ENCODE assay signal across 8 cellular contexts in genomic region chr6:132218063-132218696, GRCh38.
DNase-seq lines count a peak whose midpoint lies in the region; ATAC-seq, FAIRE-seq and TF ChIP-seq lines count a peak whose summit lies in the region.

No MANE protein-coding gene starts in this region.

- H3F3A ChIP-seq in MM.1S (ENCODE audit: insufficient read depth, low read length), result no peaks in the 10 kb centered on the region

- no peak for TF ChIP-seq POLR2A in breast epithelium (IDR thresholded peaks at IDR 0.05)

- ATAC-seq in memory B cell (ENCODE audit: low read depth) (peak; percentile 24), GM21515 (IDR thresholded peaks at IDR 0.05; ENCODE audit: unreplicated experiment) (no peak)

- H3K9me3 ChIP-seq in MM.1S (replicated peaks; ENCODE audit: insufficient read depth, low read length) (no peaks in the 10 kb centered on the region), breast epithelium (no peaks in the 10 kb centered on the region), MG63 (no peaks in the 10 kb centered on the region; the same call in 1 of the 2 replicates)

- no peaks in the 10 kb centered on the region for H3K79me2 ChIP-seq in MM.1S (ENCODE audit: low read length)

- H3K36me3 Mint-ChIP-seq in memory B cell, result no peaks in the 10 kb centered on the region
- H3K36me3 Mint-ChIP-seq in activated naive CD8-positive, alpha-beta T cell treated with anti-CD3 and anti-CD28 coated beads for 36 hours, result no peaks in the 10 kb centered on the region

- H4K20me1 ChIP-seq in MM.1S (ENCODE audit: insufficient read depth, low read length), result no peaks in the 10 kb centered on the region

- TF ChIP-seq CTCF in MM.1S (IDR thresholded peaks at IDR 0.05; ENCODE audit: low read length) (peak; percentile 26), breast epithelium (IDR thresholded peaks at IDR 0.05) (peak; percentile 37 to 55 (median 44))

- H3K4me1 ChIP-seq in MM.1S (ENCODE audit: low read length) (no peaks in the 10 kb centered on the region), breast epithelium (no peaks in the 10 kb centered on the region)

- DNase-seq in MM.1S (peak; percentile 48), breast epithelium (ENCODE audit: low spot score in 2 of 2) (no peak), memory B cell (ENCODE audit: low spot score in 2 of 2) (no peak), RPMI8226 (no peak), MG63 (no peak)
- DNase-seq in activated naive CD8-positive, alpha-beta T cell treated with anti-CD3 and anti-CD28 coated beads for 36 hours, result no peak

- H3K4me3 Mint-ChIP-seq in memory B cell, result no peak overlapping the region
- no peak overlapping the region for H3K4me3 Mint-ChIP-seq in activated naive CD8-positive, alpha-beta T cell treated with anti-CD3 and anti-CD28 coated beads for 36 hours

- no peak overlapping the region for H3K9ac ChIP-seq in MM.1S (ENCODE audit: low read length)

- H3K4me2 ChIP-seq in MM.1S (ENCODE audit: low read depth, low read length), result no peak overlapping the region

- H2AFZ ChIP-seq in MM.1S (ENCODE audit: low read length), result no peak overlapping the region

- H3K4me1 Mint-ChIP-seq in memory B cell, result no peaks in the 10 kb centered on the region
- H3K4me1 Mint-ChIP-seq in activated naive CD8-positive, alpha-beta T cell treated with anti-CD3 and anti-CD28 coated beads for 36 hours, result no peaks in the 10 kb centered on the region

- H3K27me3 ChIP-seq in MM.1S (replicated peaks; ENCODE audit: insufficient read depth, low read length) (no peaks in the 10 kb centered on the region), breast epithelium (no peaks in the 10 kb centered on the region), MG63 (no peaks in the 10 kb centered on the region)

- no peaks in the 10 kb centered on the region for H3K9me3 Mint-ChIP-seq in memory B cell
- H3K9me3 Mint-ChIP-seq in activated naive CD8-positive, alpha-beta T cell treated with anti-CD3 and anti-CD28 coated beads for 36 hours, result no peaks in the 10 kb centered on the region

- FAIRE-seq in G401.6 (lab: Jason Lieb, UNC), result peak; percentile 96

- H3K36me3 ChIP-seq in MM.1S (replicated peaks; ENCODE audit: insufficient read depth, low read length) (no peaks in the 10 kb centered on the region), breast epithelium (no peaks in the 10 kb centered on the region), MG63 (no peaks in the 10 kb centered on the region)

- no peak overlapping the region for H3K27ac ChIP-seq in MM.1S (ENCODE audit: low read length)
- no peak overlapping the region for H3K27ac ChIP-seq in breast epithelium

- H3K4me3 ChIP-seq in MM.1S (ENCODE audit: low read length), result no peak overlapping the region
- H3K4me3 ChIP-seq in breast epithelium, result no peak overlapping the region
- no peak overlapping the region for H3K4me3 ChIP-seq in MG63

- peaks cover 2% of the 10 kb centered on the region for H3K27me3 Mint-ChIP-seq in memory B cell
- H3K27me3 Mint-ChIP-seq in activated naive CD8-positive, alpha-beta T cell treated with anti-CD3 and anti-CD28 coated beads for 36 hours, result peaks cover 8% of the 10 kb centered on the region

- intact Hi-C loops in breast epithelium (cut with DNase I; ENCODE audit: low total_unique reads), result no loop called here

- H3K9me2 ChIP-seq in MM.1S (replicated peaks; ENCODE audit: insufficient read depth, low read length), result no peaks in the 10 kb centered on the region

- no peak overlapping the region for H3K27ac Mint-ChIP-seq in memory B cell
- H3K27ac Mint-ChIP-seq in activated naive CD8-positive, alpha-beta T cell treated with anti-CD3 and anti-CD28 coated beads for 36 hours, result no peak overlapping the region
